ENCODE assay signal across 8 cellular contexts in genomic region chr14:105075364-105076295, GRCh38. TPM values are rescaled to one million over a fixed set of nuclear protein-coding genes. Genes with fewer than 3 reads are reported as not detected.
DNase-seq lines count a peak whose midpoint lies in the region; ATAC-seq and TF ChIP-seq lines count a peak whose summit lies in the region.

No MANE protein-coding gene starts in this region.

- TF ChIP-seq POLR2A in heart left ventricle (IDR thresholded peaks at IDR 0.05) (no peak), transverse colon (IDR thresholded peaks at IDR 0.05) (no peak)

- H3K27ac ChIP-seq in Panc1 (ENCODE audit: low read length) (no peak overlapping the region), heart left ventricle (peak overlapping the region in 10 of 12 donors; percentile 10 to 73 (median 46)), transverse colon (peak overlapping the region in 2 of 4 donors; percentile 7 to 39)

- in situ Hi-C loops in Panc1 (cut with HindIII; ENCODE audit: low pct_unique_long_range_greater_than_20kb, low sequenced_read_pairs) (no loop called here), transverse colon (cut with MboI; ENCODE audit: low pct_ligation_motif_present in 1 of 4, low pct_unique_long_range_greater_than_20kb in 1 of 4, low sequenced_read_pairs in 3 of 4) (loop anchor here in 1 of 4 donors (25.0 kb wide), 1 partner anchor 212 kb away; no protein-coding TSS in a partner anchor)

- POLR2A ChIA-PET in Panc1 (lab: Charles Lee) = interaction anchor here (0.6 kb wide), 1 partner anchor 101 kb away, joined by 10 read pairs; no protein-coding TSS in a partner anchor

- no peaks in the 10 kb centered on the region for H3K9me3 ChIP-seq in Panc1 (ENCODE audit: control insufficient read depth, insufficient read depth, low read depth, low read length)
- no peaks in the 10 kb centered on the region for H3K9me3 ChIP-seq in heart left ventricle
- no peaks in the 10 kb centered on the region for H3K9me3 ChIP-seq in transverse colon

- 24 to 59% (median 39%) methylated on average over 6 to 24 of the region's 24 CpGs for WGBS in heart left ventricle, 4 donors
- WGBS in transverse colon (ENCODE audit: low coverage in 1 of 2), 2 donors = 34% methylated on average over 18 of the region's 24 CpGs; no CpG with 5 or more reads in 1 of the 2 donors

- TF ChIP-seq EP300 in transverse colon (IDR thresholded peaks at IDR 0.05; ENCODE audit: low read depth) = no peak

- TF ChIP-seq CTCF in Panc1 (IDR thresholded peaks at IDR 0.05) = no peak
- no peak for TF ChIP-seq CTCF in heart left ventricle (IDR thresholded peaks at IDR 0.05)
- no peak for TF ChIP-seq CTCF in transverse colon (IDR thresholded peaks at IDR 0.05)

- no peak overlapping the region for H3K4me3 ChIP-seq in Panc1 (ENCODE audit: low read depth in 2 of 2, low read length in 2 of 2)
- H3K4me3 ChIP-seq in heart left ventricle = peak overlapping the region in 8 of 12 donors; percentile 15 to 38 (median 23)
- no peak overlapping the region for H3K4me3 ChIP-seq in transverse colon

- no peaks in the 10 kb centered on the region; the same call in 1 of the 2 replicates for H3K4me1 ChIP-seq in Panc1 (ENCODE audit: control insufficient read depth, insufficient read depth, low read length)
- peaks cover 0 to 41% (median 19%) of the 10 kb centered on the region in 12 donors for H3K4me1 ChIP-seq in heart left ventricle
- peaks cover 0 to 7% (median 3%) of the 10 kb centered on the region in 4 donors for H3K4me1 ChIP-seq in transverse colon

- ATAC-seq in HG02870 (IDR thresholded peaks at IDR 0.05; ENCODE audit: unreplicated experiment) = peak; percentile 61
- ATAC-seq in Panc1 = peak; percentile 29; the same call in 1 of the 2 replicates
- ATAC-seq in heart left ventricle = peak; percentile 70 to 91 (median 77)

- intact Hi-C loops in Panc1 (cut with micrococcal nuclease; ENCODE audit: unreplicated experiment) = no loop called here
- intact Hi-C loops in heart left ventricle (cut with DNase I) = no loop called here
- intact Hi-C loops in transverse colon (cut with DNase I; ENCODE audit: low total_unique reads) = no loop called here

- H3K27me3 ChIP-seq in Panc1 (ENCODE audit: control insufficient read depth, insufficient read depth, low read length) (no peaks in the 10 kb centered on the region), heart left ventricle (peaks cover 0 to 28% (median 3%) of the 10 kb centered on the region in 9 donors), transverse colon (peaks cover 42% of the 10 kb centered on the region)

- CTCF ChIA-PET in Panc1 (lab: Charles Lee) = interaction anchor here (0.9 kb wide), 1 partner anchor 15 kb away, joined by 3 read pairs; no protein-coding TSS in a partner anchor

- no TSS peak for BruUV-seq in Panc1 (replicated peaks; lab: Mats Ljungman, UMichigan)

- DNase-seq in SIG-M5 treated with dmso at 0.1 percent for 504 hours (lab: John Stamatoyannopoulos, UW; ENCODE audit: unreplicated experiment) (peak; percentile 37), SIG-M5 (lab: John Stamatoyannopoulos, UW) (no peak), Panc1 (ENCODE audit: low read depth, low spot score) (no peak), heart left ventricle (peak; percentile 56 to 82 (median 69)), transverse colon (peak; percentile 54), NCI-H1048 (lab: John Stamatoyannopoulos, UW) (no peak), SKM-1 (lab: John Stamatoyannopoulos, UW; ENCODE audit: unreplicated experiment) (no peak)

- H3K36me3 ChIP-seq in Panc1 (ENCODE audit: control insufficient read depth, insufficient read depth, low read length) (no peaks in the 10 kb centered on the region), heart left ventricle (no peaks in the 10 kb centered on the region), transverse colon (no peaks in the 10 kb centered on the region)

RNA-seq across cellular contexts. Expression of gene GPR132, which starts 10.4 kb away (rescaled TPM):
- 0.08 TPM for total RNA-seq in Panc1 (2021; ENCODE audit: unreplicated experiment)
- polyA plus RNA-seq in Panc1 (2012; ENCODE audit: insufficient read length) = 0.15 TPM
- 1 to 10 TPM in 3 of 9 donors, under 1 TPM in 6; 0.27 to 5.3 (median 0.77) TPM for total RNA-seq in heart left ventricle
- under 1 TPM; 0.50 to 0.51 TPM for polyA plus RNA-seq in heart left ventricle
- total RNA-seq in transverse colon = 10 to 100 TPM in 1 of 4 donors, 1 to 10 TPM in 1, under 1 TPM in 2; 0.20 to 11.6 (median 2.1) TPM

RNA-seq across cellular contexts. Expression of gene CDCA4, which starts 54.7 kb away (rescaled TPM):
- total RNA-seq in Panc1 (2021; ENCODE audit: unreplicated experiment) (39.9 TPM), heart left ventricle (1 to 10 TPM; 1.4 to 6.0 (median 2.4) TPM), transverse colon (1 to 10 TPM in 3 of 4 donors, under 1 TPM in 1; 0.80 to 7.5 (median 4.5) TPM)
- 32.9 TPM for polyA plus RNA-seq in Panc1 (2012; ENCODE audit: insufficient read length)
- 1 to 10 TPM; 2.3 to 3.3 TPM for polyA plus RNA-seq in heart left ventricle

Comparison
In these comparisons a context has a peak if more than half of its experiments do, and no peak if none do; other contexts are left out.
1. DNase-seq: peak in SIG-M5 treated with dmso at 0.1 percent for 504 hours (single experiment), heart left ventricle (5 of 5) and transverse colon (single experiment); none in SIG-M5 (single experiment), Panc1 (single experiment), NCI-H1048 (single experiment) and SKM-1 (single experiment).
2. H3K4me3 ChIP-seq: peak in heart left ventricle (8 of 12); none in Panc1 (0 of 2) and transverse colon (0 of 4).
3. Peak in every context shown above with its lines, with median percentiles within 50 percentile points of each other: ATAC-seq.